In genomic region chrX:1483843-1484637, GRCh38 we compare ENCODE assay signal across 9 cellular contexts. TPM values are rescaled to one million over a fixed set of nuclear protein-coding genes. Genes with fewer than 3 reads are reported as not detected.
DNase-seq lines count a peak whose midpoint lies in the region; ATAC-seq, FAIRE-seq and TF ChIP-seq lines count a peak whose summit lies in the region.
"Had no signal": no experiment of that assay in that cellular context is flagged by ENCODE, and none has a peak within 500 bp of the region (broad histone marks: within the 10 kb centered on the region; RNA-seq: fewer than 3 reads in every experiment).

No MANE protein-coding gene starts in this region.

- peak; percentile 97 for FAIRE-seq in GM12892 (lab: Jason Lieb, UNC)

- 0 out of 2 replicates have a peak, but pooled peaks have one; percentile 19 for TF ChIP-seq POLR2A in GM12892 (IDR thresholded peaks at IDR 0.05; ENCODE audit: low read depth, low read length)

- ATAC-seq in GM21381 (IDR thresholded peaks at IDR 0.05; ENCODE audit: unreplicated experiment) (peak; percentile 47), HG03378 (IDR thresholded peaks at IDR 0.05; ENCODE audit: unreplicated experiment) (peak; percentile 46)
- ATAC-seq: Panc1 had no signal

- DNase-seq in GM12892 (ENCODE audit: insufficient read length) (no peak), ecto neural progenitor cell (ENCODE audit: low spot score) (peak; percentile 16), D341Med (ENCODE audit: low spot score) (no peak), NCI-H1930 (lab: John Stamatoyannopoulos, UW) (no peak), GM19238 (ENCODE audit: insufficient read length, low spot score) (no peak)
- no peak for DNase-seq in stimulated activated naive CD4-positive, alpha-beta T cell (lab: John Stamatoyannopoulos, UW)

RNA-seq across cellular contexts. Expression of gene ASMTL, which starts 31.3 kb away (rescaled TPM):
- 23.3 TPM for polyA plus RNA-seq in GM12892 (2012; ENCODE audit: missing spikeins)

RNA-seq across cellular contexts. Expression of gene P2RY8, which starts 52.9 kb away (rescaled TPM):
- polyA plus RNA-seq in GM12892 (2012; ENCODE audit: missing spikeins), result 31.4 TPM
